5 cellular contexts compared by ENCODE assay signal in the genomic region with DNA sequence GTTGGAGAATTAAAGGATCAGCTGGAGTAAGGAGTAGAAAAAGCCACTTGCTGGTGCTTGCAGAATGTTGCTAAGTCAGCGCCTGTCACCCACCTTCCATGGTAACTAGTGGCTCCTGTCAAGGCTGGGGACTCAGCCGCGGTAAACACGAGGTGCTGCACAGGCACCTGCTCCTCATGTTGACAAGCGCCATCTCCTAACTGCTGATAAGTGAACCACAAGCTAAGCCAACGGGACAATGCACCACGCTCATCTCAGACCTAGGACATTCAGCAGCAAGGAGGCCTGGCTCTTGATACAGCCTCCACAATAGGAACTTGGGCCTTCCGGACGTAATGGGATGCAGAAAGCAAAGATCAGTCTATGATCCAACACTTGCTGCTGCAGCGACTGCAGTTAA.
"Had no signal": no experiment of that assay in that cellular context is flagged by ENCODE, and none has a peak within 500 bp of the region (broad histone marks: within the 10 kb centered on the region; RNA-seq: fewer than 3 reads in every experiment).

No MANE protein-coding gene starts in this region.

- DNase-seq: GM23248, GOT3, H7, HCEC 1CT, IMR-90 had no signal

- H3K27ac ChIP-seq: GM23248 had no signal

- H3K4me3 ChIP-seq: GM23248 had no signal

- H3K9ac ChIP-seq: GM23248 had no signal
